20 cellular contexts compared by ENCODE assay signal in the genomic region with DNA sequence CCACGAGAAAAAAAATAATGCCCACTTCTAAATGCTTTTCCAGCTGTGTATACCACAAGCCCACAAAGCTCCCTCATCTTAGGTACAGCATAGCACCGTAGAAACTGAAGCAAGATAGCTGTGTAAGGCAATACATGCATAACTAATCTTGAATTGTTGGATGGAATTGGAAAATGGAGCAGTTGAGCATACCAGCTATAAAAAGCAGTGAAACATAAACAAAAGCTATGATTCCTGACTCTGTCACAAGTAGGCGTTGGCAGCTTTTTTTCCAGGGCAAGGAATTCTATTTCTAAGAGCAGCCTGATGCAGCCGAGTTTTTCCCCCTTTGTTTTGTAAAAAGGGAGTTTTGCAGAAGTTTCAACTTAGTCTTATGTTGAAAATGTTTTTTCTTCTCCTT. TPM values are rescaled to one million over a fixed set of nuclear protein-coding genes. Genes with fewer than 3 reads are reported as not detected.
DNase-seq lines count a peak whose midpoint lies in the region; FAIRE-seq and TF ChIP-seq lines count a peak whose summit lies in the region.
"Had no signal": no experiment of that assay in that cellular context is flagged by ENCODE, and none has a peak within 500 bp of the region (broad histone marks: within the 10 kb centered on the region; RNA-seq: fewer than 3 reads in every experiment).

No MANE protein-coding gene starts in this region.

- peak; percentile 71 for DNase-seq in GM23248
- DNase-seq in amniotic stem cell (lab: John Stamatoyannopoulos, UW) = peak; percentile 33
- peak; percentile 88 for DNase-seq in fibroblast of peridontal ligament (ENCODE audit: extremely low read depth)
- DNase-seq in smooth muscle cell (lab: John Stamatoyannopoulos, UW; ENCODE audit: unreplicated experiment) = no peak
- no peak for DNase-seq in transverse colon
- DNase-seq in D721Med (ENCODE audit: insufficient read length, low spot score) = no peak
- no peak for DNase-seq in Ammon's horn (ENCODE audit: low spot score)
- no peak for DNase-seq in CD4-positive, alpha-beta memory T cell
- DNase-seq: activated B cell treated with CpG ODN at 0.5 μM for 24 hours; effector memory CD4-positive, alpha-beta T cell; left ventricle myocardium inferior; NCI-H774; PC-9; stimulated activated CD4-positive, alpha-beta T cell treated with anti-CD3 and anti-CD28 coated beads, Interleukin-15, amount 100 ng/mL, for 24 hours; stimulated activated naive B cell treated with anti-CD40 and anti-IgM and Interleukin-4, amounts not matched to agents 10 μg/mL and 1 μg/mL and 100 μg/mL, for 72 hours; T-helper 17 cell had no signal

- POLR2A ChIA-PET in CD4-positive, alpha-beta memory T cell (lab: Charles Lee; ENCODE audit: partially characterized antibody) = no interaction called here

- H3K4me1 Mint-ChIP-seq in CD4-positive, alpha-beta memory T cell = peaks cover 5 to 13% (median 6%) of the 10 kb centered on the region in 4 donors

- H3K4me1 ChIP-seq in GM23248 (ENCODE audit: insufficient read depth) (peaks cover 32% of the 10 kb centered on the region), smooth muscle cell (ENCODE audit: low read depth) (peaks cover 10% of the 10 kb centered on the region), transverse colon (peaks cover 0 to 11% (median 8%) of the 10 kb centered on the region in 4 donors)
- H3K4me1 ChIP-seq in CD4-positive, alpha-beta memory T cell (ENCODE audit: insufficient read depth, low read length) = peaks cover 9% of the 10 kb centered on the region

- no peak for TF ChIP-seq POLR2A in transverse colon (IDR thresholded peaks at IDR 0.05)

- no peak overlapping the region for H3K4me3 ChIP-seq in GM23248
- no peak overlapping the region for H3K4me3 ChIP-seq in smooth muscle cell
- H3K4me3 ChIP-seq in transverse colon = no peak overlapping the region
- no peak overlapping the region for H3K4me3 ChIP-seq in CD4-positive, alpha-beta memory T cell (ENCODE audit: low read length in 2 of 2)
- H3K4me3 ChIP-seq: left ventricle myocardium inferior, PC-9 had no signal

- no peak for FAIRE-seq in D721Med (lab: Jason Lieb, UNC)
- FAIRE-seq: frontal cortex had no signal

- CTCF ChIA-PET in CD4-positive, alpha-beta memory T cell (lab: Charles Lee; ENCODE audit: partially characterized antibody) = interaction anchor here (0.9 to 7.8 kb wide), 4 partner anchors 13 to 197 kb away, joined by 3 to 79 read pairs (median 6); no protein-coding TSS in a partner anchor

- H3K27ac Mint-ChIP-seq in CD4-positive, alpha-beta memory T cell = no peak overlapping the region
- H3K27ac Mint-ChIP-seq: activated B cell treated with CpG ODN at 0.5 μM for 24 hours; activated naive CD8-positive, alpha-beta T cell; stimulated activated naive B cell treated with anti-CD40 and anti-IgM and Interleukin-4, amounts not matched to agents 10 μg/mL and 1 μg/mL and 100 μg/mL, for 72 hours had no signal

- no peaks in the 10 kb centered on the region for H3K9me2 ChIP-seq in GM23248 (ENCODE audit: insufficient read depth)

- H3K9ac ChIP-seq in GM23248 (no peak overlapping the region), smooth muscle cell (ENCODE audit: low read depth) (no peak overlapping the region)

- WGBS in GM23248 (ENCODE audit: low coverage in 1 of 2, low lambda C conversion rate in 2 of 2, missing lambda C conversion rate in 2 of 2), 2 experiments = 55 to 61% methylated on average over 4 of the region's 4 CpGs
- WGBS in smooth muscle cell (ENCODE audit: low lambda C conversion rate) = 31% methylated on average over 4 of the region's 4 CpGs
- WGBS in transverse colon (ENCODE audit: low coverage in 1 of 2), 2 donors = 33 to 44% methylated on average over 3 to 4 of the region's 4 CpGs

- H4K20me1 ChIP-seq in GM23248 (ENCODE audit: insufficient read depth) (no peaks in the 10 kb centered on the region), smooth muscle cell (ENCODE audit: low read depth) (no peaks in the 10 kb centered on the region)

- H3K27me3 ChIP-seq in GM23248 (replicated peaks; ENCODE audit: insufficient read depth) = no peaks in the 10 kb centered on the region
- no peaks in the 10 kb centered on the region for H3K27me3 ChIP-seq in smooth muscle cell (ENCODE audit: low read depth)
- H3K27me3 ChIP-seq in transverse colon = no peaks in the 10 kb centered on the region
- peaks cover 4% of the 10 kb centered on the region for H3K27me3 ChIP-seq in CD4-positive, alpha-beta memory T cell (ENCODE audit: insufficient read depth, low read length)

- in situ Hi-C loops in GM23248 (cut with MboI) = no loop called here
- in situ Hi-C loops in transverse colon (cut with MboI; ENCODE audit: low pct_ligation_motif_present in 1 of 4, low pct_unique_long_range_greater_than_20kb in 1 of 4, low sequenced_read_pairs in 3 of 4) = loop anchor here in 2 of 4 donors (10.0 to 25.0 kb wide), 2 partner anchors 201 to 208 kb away; no protein-coding TSS in a partner anchor

- H3K27ac ChIP-seq in GM23248 (0 out of 2 replicates have a peak overlapping the region, but pooled peaks have one; percentile 9), smooth muscle cell (ENCODE audit: low read depth) (peak overlapping the region; percentile 39), transverse colon (no peak overlapping the region)
- H3K27ac ChIP-seq in CD4-positive, alpha-beta memory T cell (ENCODE audit: low read depth, low read length) = no peak overlapping the region
- H3K27ac ChIP-seq: left ventricle myocardium inferior, PC-9 had no signal

- H3K79me2 ChIP-seq in GM23248 (ENCODE audit: insufficient read depth) (no peaks in the 10 kb centered on the region), smooth muscle cell (ENCODE audit: low read depth) (no peaks in the 10 kb centered on the region)

- TF ChIP-seq EP300 in transverse colon (IDR thresholded peaks at IDR 0.05; ENCODE audit: low read depth) = no peak

- H3K9me3 ChIP-seq in GM23248 (ENCODE audit: low read depth) (no peaks in the 10 kb centered on the region), smooth muscle cell (replicated peaks; ENCODE audit: low read depth) (no peaks in the 10 kb centered on the region), transverse colon (no peaks in the 10 kb centered on the region)
- H3K9me3 ChIP-seq in CD4-positive, alpha-beta memory T cell (ENCODE audit: control insufficient read depth in 1 of 2, low read length in 2 of 2) = no peaks in the 10 kb centered on the region
- H3K9me3 ChIP-seq: left ventricle myocardium inferior had no signal

- H3F3A ChIP-seq in GM23248 (ENCODE audit: insufficient read depth) (peaks cover 24% of the 10 kb centered on the region), smooth muscle cell (ENCODE audit: low read depth) (peaks cover 5% of the 10 kb centered on the region)

- H3K27me3 Mint-ChIP-seq in CD4-positive, alpha-beta memory T cell = peaks cover 30 to 37% of the 10 kb centered on the region in 2 donors

- H2AFZ ChIP-seq in GM23248 (peak overlapping the region; percentile 16), smooth muscle cell (ENCODE audit: low read depth) (no peak overlapping the region)
- H2AFZ ChIP-seq: PC-9 had no signal

- TF ChIP-seq CTCF in smooth muscle cell (IDR thresholded peaks at IDR 0.05; ENCODE audit: borderline replicate concordance, insufficient read depth, poor library complexity, severe bottlenecking) (no peak), transverse colon (IDR thresholded peaks at IDR 0.05) (no peak), D721Med (IDR thresholded peaks at IDR 0.05; ENCODE audit: insufficient read depth, missing control alignments) (no peak)

- H3K36me3 ChIP-seq in GM23248 (ENCODE audit: low read depth) (no peaks in the 10 kb centered on the region), smooth muscle cell (ENCODE audit: low read depth) (no peaks in the 10 kb centered on the region), transverse colon (no peaks in the 10 kb centered on the region)
- no peaks in the 10 kb centered on the region for H3K36me3 ChIP-seq in CD4-positive, alpha-beta memory T cell (ENCODE audit: insufficient read depth, low read length)
- H3K36me3 ChIP-seq: left ventricle myocardium inferior had no signal

- H3K4me3 Mint-ChIP-seq in CD4-positive, alpha-beta memory T cell = no peak overlapping the region
- H3K4me3 Mint-ChIP-seq: activated B cell treated with CpG ODN at 0.5 μM for 24 hours; activated naive CD8-positive, alpha-beta T cell; stimulated activated naive B cell treated with anti-CD40 and anti-IgM and Interleukin-4, amounts not matched to agents 10 μg/mL and 1 μg/mL and 100 μg/mL, for 72 hours; T-helper 17 cell had no signal

- no peaks in the 10 kb centered on the region for H3K36me3 Mint-ChIP-seq in CD4-positive, alpha-beta memory T cell
- H3K36me3 Mint-ChIP-seq: activated naive CD8-positive, alpha-beta T cell; stimulated activated naive B cell treated with anti-CD40 and anti-IgM and Interleukin-4, amounts not matched to agents 10 μg/mL and 1 μg/mL and 100 μg/mL, for 72 hours had no signal

- intact Hi-C loops in transverse colon (cut with DNase I; ENCODE audit: low total_unique reads) = loop anchor here (10.0 kb wide), 1 partner anchor 201 kb away; no protein-coding TSS in a partner anchor
- intact Hi-C loops in CD4-positive, alpha-beta memory T cell (cut with micrococcal nuclease) = no loop called here

- peak overlapping the region; percentile 22 for H3K4me2 ChIP-seq in GM23248 (ENCODE audit: unreplicated experiment)
- peak overlapping the region; percentile 69 for H3K4me2 ChIP-seq in smooth muscle cell
- H3K4me2 ChIP-seq: PC-9 had no signal

- H3K9me3 Mint-ChIP-seq in CD4-positive, alpha-beta memory T cell = no peaks in the 10 kb centered on the region
- H3K9me3 Mint-ChIP-seq: activated B cell treated with CpG ODN at 0.5 μM for 24 hours; stimulated activated naive B cell treated with anti-CD40 and anti-IgM and Interleukin-4, amounts not matched to agents 10 μg/mL and 1 μg/mL and 100 μg/mL, for 72 hours had no signal

RNA-seq across cellular contexts. Expression of gene MOGAT1, which starts 32.4 kb away (rescaled TPM):
- total RNA-seq in GM23248 (2014; rRNA removed; shearing (Covaris generic)) = not detected in 2 replicates
- polyA plus RNA-seq in GM23248 (2016; fragmentation: Nextera tagmentation; extraction: Ambion mirVana) (not detected in 2 replicates), smooth muscle cell (0.25 TPM in 1 of 2 replicates, not detected in the other)
- total RNA-seq in smooth muscle cell (not detected in 2 replicates), transverse colon (under 1 TPM in 1 of 4 donors, not detected in 3; 0.80 TPM)
- total RNA-seq in CD4-positive, alpha-beta memory T cell = not detected
- not detected for polyA plus RNA-seq in CD4-positive, alpha-beta memory T cell
- total RNA-seq: activated B cell treated with CpG ODN at 0.5 μM for 24 hours; activated CD8-positive, alpha-beta memory T cell treated with anti-CD3 and anti-CD28 coated beads for 36 hours; frontal cortex; T-helper 17 cell; ureter had no signal

RNA-seq across cellular contexts. Expression of gene FARSB, which starts 48.0 kb away (rescaled TPM):
- 16.8 and 17.7 TPM in 2 replicates for total RNA-seq in GM23248 (2014; rRNA removed; shearing (Covaris generic))
- 40.3 and 42.5 TPM in 2 replicates for polyA plus RNA-seq in GM23248 (2016; fragmentation: Nextera tagmentation; extraction: Ambion mirVana)
- total RNA-seq in smooth muscle cell = 20.3 and 25.7 TPM in 2 replicates
- 27.0 and 32.4 TPM in 2 replicates for polyA plus RNA-seq in smooth muscle cell
- total RNA-seq in transverse colon = 10 to 100 TPM in 2 of 4 donors, 1 to 10 TPM in 2; 7.2 to 18.6 (median 9.5) TPM
- total RNA-seq in CD4-positive, alpha-beta memory T cell = 10 to 100 TPM; 11.2 to 11.8 TPM
- polyA plus RNA-seq in CD4-positive, alpha-beta memory T cell = 10 to 100 TPM; 26.1 to 36.8 TPM

Comparison
In these comparisons a context has a peak if more than half of its experiments do, and no peak if none do; other contexts are left out.
1. DNase-seq: peak in GM23248 (single experiment), amniotic stem cell (single experiment) and fibroblast of peridontal ligament (single experiment); none in smooth muscle cell (single experiment), transverse colon (single experiment), D721Med (single experiment), Ammon's horn (single experiment) and CD4-positive, alpha-beta memory T cell (0 of 5).
2. H3K27ac ChIP-seq: peak in GM23248 (single experiment) and smooth muscle cell (single experiment); none in transverse colon (0 of 4) and CD4-positive, alpha-beta memory T cell (single experiment).